In the genomic region with DNA sequence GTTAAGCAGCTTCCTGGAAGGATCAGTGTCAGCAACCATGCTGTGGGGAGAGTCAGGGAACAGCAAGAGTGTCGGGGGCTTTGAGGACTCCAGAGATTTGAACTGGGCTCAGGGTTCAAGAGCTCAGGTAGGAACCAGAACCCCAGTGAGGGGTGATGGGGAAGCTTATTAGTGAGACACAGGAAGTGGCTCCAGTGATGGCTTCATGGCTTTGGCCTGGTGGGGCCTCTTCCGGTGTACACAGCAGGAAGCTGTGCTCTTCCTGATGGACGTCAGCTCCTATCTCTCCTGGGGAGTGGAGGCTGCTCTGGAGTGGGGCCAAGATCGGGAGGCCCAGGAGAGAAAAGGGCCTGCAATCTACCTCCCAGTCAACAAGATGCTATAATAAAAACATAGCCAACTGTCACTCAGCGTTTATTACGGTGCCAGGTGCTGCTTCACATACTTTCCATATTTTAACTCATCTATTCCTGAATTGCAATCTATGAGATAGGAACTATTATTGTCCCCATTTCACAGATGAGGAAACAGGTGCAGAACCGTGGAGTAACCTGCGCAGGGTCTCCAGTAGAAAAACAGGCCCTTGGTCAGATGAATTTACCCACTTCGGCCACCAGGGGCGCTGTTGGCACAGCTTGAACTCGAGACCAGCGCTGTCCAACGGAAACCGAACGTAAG, we compare ENCODE assay signal across 9 cellular contexts.
DNase-seq lines count a peak whose midpoint lies in the region; ATAC-seq, FAIRE-seq and TF ChIP-seq lines count a peak whose summit lies in the region.
"Had no signal": no experiment of that assay in that cellular context is flagged by ENCODE, and none has a peak within 500 bp of the region (broad histone marks: within the 10 kb centered on the region; RNA-seq: fewer than 3 reads in every experiment).

No MANE protein-coding gene starts in this region.

- 25 to 28% methylated on average over 15 of the region's 15 CpGs for WGBS in heart right ventricle, 2 donors

- no peak for FAIRE-seq in D721Med (lab: Jason Lieb, UNC)

- H3K4me3 ChIP-seq in SK-N-MC (no peak overlapping the region), heart right ventricle (no peak overlapping the region)

- H3K9ac ChIP-seq in SK-N-MC (ENCODE audit: insufficient read length) = no peak overlapping the region

- H3K9me3 Mint-ChIP-seq in activated naive CD8-positive, alpha-beta T cell treated with anti-CD3 and anti-CD28 coated beads, Interleukin-2, amount 10 ng/mL, durations not matched to agents 7 days and 5 days = no peaks in the 10 kb centered on the region

- POLR2A ChIA-PET in activated naive CD8-positive, alpha-beta T cell treated with anti-CD3 and anti-CD28 coated beads, Interleukin-2, amount 10 ng/mL, durations not matched to agents 7 days and 5 days (lab: Charles Lee) = interaction anchor here (1.0 kb wide), 1 partner anchor 288 kb away, joined by 3 read pairs; a partner anchor contains a TSS

- TF ChIP-seq CTCF in D721Med (IDR thresholded peaks at IDR 0.05; ENCODE audit: insufficient read depth, missing control alignments) (peak; percentile 79), heart right ventricle (IDR thresholded peaks at IDR 0.05) (peak; percentile 86 to 97 (median 93))

- peaks cover 0 to 17% (median 10%) of the 10 kb centered on the region in 9 donors for H3K4me1 ChIP-seq in heart right ventricle

- no peaks in the 10 kb centered on the region for H3K9me3 ChIP-seq in SK-N-MC (ENCODE audit: low read depth, low read length)
- no peaks in the 10 kb centered on the region for H3K9me3 ChIP-seq in heart right ventricle

- H3K27ac Mint-ChIP-seq in activated naive CD8-positive, alpha-beta T cell treated with anti-CD3 and anti-CD28 coated beads, Interleukin-2, amount 10 ng/mL, durations not matched to agents 7 days and 5 days = no peak overlapping the region
- H3K27ac Mint-ChIP-seq: activated naive CD8-positive, alpha-beta T cell had no signal

- H3K36me3 Mint-ChIP-seq in activated naive CD8-positive, alpha-beta T cell treated with anti-CD3 and anti-CD28 coated beads, Interleukin-2, amount 10 ng/mL, durations not matched to agents 7 days and 5 days = no peaks in the 10 kb centered on the region
- H3K36me3 Mint-ChIP-seq: activated naive CD8-positive, alpha-beta T cell had no signal

- intact Hi-C loops in heart right ventricle (cut with DNase I) = loop anchor here in 7 of 10 donors (5.0 to 10.0 kb wide), 6 partner anchors 162 to 964 kb away; partner anchors contain the start of genes MEG3 (in 5 of the 7) and RTL1 (in 1 of the 7)

- H3K4me3 Mint-ChIP-seq in activated naive CD8-positive, alpha-beta T cell treated with anti-CD3 and anti-CD28 coated beads, Interleukin-2, amount 10 ng/mL, durations not matched to agents 7 days and 5 days = no peak overlapping the region
- H3K4me3 Mint-ChIP-seq: activated naive CD8-positive, alpha-beta T cell had no signal

- no peak overlapping the region for H3K27ac ChIP-seq in SK-N-MC
- H3K27ac ChIP-seq in heart right ventricle = no peak overlapping the region

- peaks cover 0 to 48% (median 24%) of the 10 kb centered on the region in 7 donors for H3K27me3 ChIP-seq in heart right ventricle

- H3K4me1 Mint-ChIP-seq in activated naive CD8-positive, alpha-beta T cell treated with anti-CD3 and anti-CD28 coated beads, Interleukin-2, amount 10 ng/mL, durations not matched to agents 7 days and 5 days = peaks cover 4% of the 10 kb centered on the region

- DNase-seq in D721Med (ENCODE audit: insufficient read length, low spot score) (peak; percentile 76), HPDE6-E6E7 (ENCODE audit: extremely low spot score) (peak; percentile 49), SK-N-MC (ENCODE audit: low read depth, low spot score) (peak; percentile 14), heart right ventricle (peak; percentile 60 to 68), renal cortical epithelial cell (ENCODE audit: low read depth) (peak; percentile 33), NCI-H526 treated with DMSO at 0.1 percent for 48 hours (lab: John Stamatoyannopoulos, UW) (no peak)
- DNase-seq in activated naive CD8-positive, alpha-beta T cell treated with anti-CD3 and anti-CD28 coated beads, Interleukin-2, amount 10 ng/mL, durations not matched to agents 7 days and 5 days = peak; percentile 77

- peaks cover 4% of the 10 kb centered on the region for H3K27me3 Mint-ChIP-seq in activated naive CD8-positive, alpha-beta T cell treated with anti-CD3 and anti-CD28 coated beads, Interleukin-2, amount 10 ng/mL, durations not matched to agents 7 days and 5 days

- H3K36me3 ChIP-seq in SK-N-MC (ENCODE audit: insufficient read depth, low read length) (no peaks in the 10 kb centered on the region), heart right ventricle (no peaks in the 10 kb centered on the region)

- peak; percentile 36 for ATAC-seq in activated naive CD8-positive, alpha-beta T cell treated with anti-CD3 and anti-CD28 coated beads, Interleukin-2, amount 10 ng/mL, durations not matched to agents 7 days and 5 days (ENCODE audit: low read depth)
- ATAC-seq in heart right ventricle (peak in 6 of 8 donors; percentile 45 to 66 (median 48)), GM19328 (IDR thresholded peaks at IDR 0.05; ENCODE audit: unreplicated experiment) (no peak)
